Comparison of ENCODE assay signal across 8 cellular contexts in the genomic region with DNA sequence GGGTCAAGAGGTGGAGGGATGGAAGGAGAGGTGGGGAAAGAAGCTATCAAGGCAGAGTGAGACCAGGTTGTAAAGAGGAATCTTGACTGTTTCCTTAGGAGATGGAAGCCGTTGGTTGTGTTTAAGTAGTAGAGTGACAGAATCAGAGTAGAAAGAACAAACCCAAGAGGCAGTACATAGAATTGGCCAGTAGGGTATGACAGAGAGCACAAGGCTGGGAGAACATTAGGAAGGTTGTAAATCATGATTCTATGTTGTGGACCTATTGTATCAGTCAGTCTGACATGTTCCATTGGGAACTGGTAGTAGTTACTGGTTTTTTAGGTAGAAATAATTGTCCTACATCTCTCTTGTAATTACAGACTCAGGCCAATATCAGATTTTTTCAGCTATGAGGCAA.
DNase-seq lines count a peak whose midpoint lies in the region; ATAC-seq and TF ChIP-seq lines count a peak whose summit lies in the region.

No MANE protein-coding gene starts in this region.

- H3K27ac ChIP-seq in uterus: no peak overlapping the region

- no peak for TF ChIP-seq POLR2A in uterus (IDR thresholded peaks at IDR 0.05)

- peak; percentile 7 for DNase-seq in CD1c-positive myeloid dendritic cell (ENCODE audit: extremely low spot score)
- peak; percentile 36 for DNase-seq in HT1080 (ENCODE audit: low read depth)
- DNase-seq in left kidney (ENCODE audit: low read depth, low spot score): peak; percentile 36
- DNase-seq in activated gamma-delta T cell (lab: John Stamatoyannopoulos, UW): no peak
- DNase-seq in uterus: no peak

- intact Hi-C loops in uterus (cut with DNase I; ENCODE audit: low total_unique reads): no loop called here

- H3K36me3 ChIP-seq in uterus: no peaks in the 10 kb centered on the region

- no peak overlapping the region for H3K4me3 ChIP-seq in WI38 (ENCODE audit: low read depth, low read length)
- H3K4me3 ChIP-seq in uterus: no peak overlapping the region

- ATAC-seq in GM19468 (IDR thresholded peaks at IDR 0.05; ENCODE audit: extremely low read depth, unreplicated experiment) (peak; percentile 60), HG03378 (IDR thresholded peaks at IDR 0.05; ENCODE audit: unreplicated experiment) (no peak)

- TF ChIP-seq CTCF in WI38 (IDR thresholded peaks at IDR 0.05; ENCODE audit: low read depth, low read length) (peak; percentile 53; the same call in 1 of the 2 replicates), uterus (IDR thresholded peaks at IDR 0.05) (peak in 1 of 4 experiments; percentile 15)

- no peaks in the 10 kb centered on the region for H3K27me3 ChIP-seq in uterus

- no peaks in the 10 kb centered on the region for H3K4me1 ChIP-seq in uterus

- no peaks in the 10 kb centered on the region for H3K9me3 ChIP-seq in uterus

Comparison
In these comparisons a context has a peak if more than half of its experiments do, and no peak if none do; other contexts are left out.
1. DNase-seq: peak in CD1c-positive myeloid dendritic cell (single experiment), HT1080 (single experiment) and left kidney (single experiment); none in activated gamma-delta T cell (single experiment) and uterus (0 of 2).